29 cellular contexts compared by ENCODE assay signal in the genomic region with DNA sequence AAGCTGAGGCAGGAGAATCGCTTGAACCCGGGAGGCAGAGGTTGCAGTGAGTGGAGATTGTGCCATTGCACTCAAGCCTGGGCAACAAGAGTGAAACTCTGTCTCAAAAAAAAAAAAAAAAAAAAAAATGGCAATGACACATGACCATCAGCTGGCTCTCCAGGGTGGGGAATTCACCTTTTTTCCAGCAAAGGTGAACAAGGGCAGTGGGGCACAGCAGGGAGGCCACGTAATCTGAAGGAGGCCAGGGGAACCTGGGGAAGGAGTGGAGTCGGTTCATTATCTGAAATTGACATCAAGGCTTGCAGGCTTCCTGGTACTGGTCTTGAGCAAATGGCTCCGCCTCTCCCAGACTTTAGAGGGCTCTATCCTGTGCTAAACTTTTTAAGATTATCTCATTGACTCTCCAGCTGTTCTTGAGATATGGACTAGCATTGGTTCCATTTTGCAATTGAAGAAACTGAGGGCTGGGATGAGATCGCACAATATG. TPM values are rescaled to one million over a fixed set of nuclear protein-coding genes. Genes with fewer than 3 reads are reported as not detected.
DNase-seq lines count a peak whose midpoint lies in the region; ATAC-seq and TF ChIP-seq lines count a peak whose summit lies in the region.
"Had no signal": no experiment of that assay in that cellular context is flagged by ENCODE, and none has a peak within 500 bp of the region (broad histone marks: within the 10 kb centered on the region; RNA-seq: fewer than 3 reads in every experiment).

No MANE protein-coding gene starts in this region.

- ATAC-seq in activated T-helper 17 cell treated with anti-CD3 and anti-CD28 coated beads, Interleukin-2, amount 50 U/mL, for 72 hours (replicated peaks): peak; percentile 58
- ATAC-seq: activated CD8-positive, alpha-beta memory T cell treated with anti-CD3 and anti-CD28 coated beads, Interleukin-2, amount 10 ng/mL, durations not matched to agents 7 days and 5 days; activated T-cell treated with anti-CD3 and anti-CD28 coated beads, Interleukin-2, amount 50 U/mL, for 72 hours; effector memory CD8-positive, alpha-beta T cell; esophagus mucosa; foreskin keratinocyte; heart right ventricle; left cardiac atrium had no signal

- no peak overlapping the region for H3K4me3 ChIP-seq in NB4 (ENCODE audit: low read depth, low read length)
- H3K4me3 ChIP-seq: colonic mucosa, heart right ventricle, MG63, sigmoid colon, transverse colon had no signal

- no peak overlapping the region for H3K27ac Mint-ChIP-seq in activated T-helper 17 cell treated with anti-CD3 and anti-CD28 coated beads, Interleukin-2, amount 50 U/mL, for 72 hours
- H3K27ac Mint-ChIP-seq: activated CD8-positive, alpha-beta memory T cell treated with anti-CD3 and anti-CD28 coated beads, Interleukin-2, amount 10 ng/mL, durations not matched to agents 7 days and 5 days; activated naive CD4-positive, alpha-beta T cell treated with anti-CD3 and anti-CD28 coated beads, Interleukin-2, amount 10 ng/mL, durations not matched to agents 7 days and 5 days; activated T-cell treated with anti-CD3 and anti-CD28 coated beads, Interleukin-2, amount 50 U/mL, for 72 hours; CD4-positive, alpha-beta memory T cell; effector memory CD8-positive, alpha-beta T cell; progenitor cell of endocrine pancreas had no signal

- no peaks in the 10 kb centered on the region for H3K27me3 Mint-ChIP-seq in activated T-helper 17 cell treated with anti-CD3 and anti-CD28 coated beads, Interleukin-2, amount 50 U/mL, for 72 hours
- H3K27me3 Mint-ChIP-seq: activated CD8-positive, alpha-beta memory T cell treated with anti-CD3 and anti-CD28 coated beads, Interleukin-2, amount 10 ng/mL, durations not matched to agents 7 days and 5 days; effector memory CD8-positive, alpha-beta T cell had no signal

- TF ChIP-seq CTCF in NB4 (IDR thresholded peaks at IDR 0.05; ENCODE audit: low read depth, low read length): no peak

- no peaks in the 10 kb centered on the region for H3K4me1 Mint-ChIP-seq in activated T-helper 17 cell treated with anti-CD3 and anti-CD28 coated beads, Interleukin-2, amount 50 U/mL, for 72 hours

- no peak for TF ChIP-seq POLR2A in NB4 (IDR thresholded peaks at IDR 0.05; ENCODE audit: extremely low read depth, insufficient read length)

- DNase-seq in DMS53 (lab: John Stamatoyannopoulos, UW): peak; percentile 18
- no peak for DNase-seq in DMS53 treated with DMSO at 0.1 percent for 48 hours (lab: John Stamatoyannopoulos, UW; ENCODE audit: unreplicated experiment)
- peak; percentile 1 for DNase-seq in AG08396 (ENCODE audit: low spot score)
- DNase-seq in NB4 (ENCODE audit: low read depth): peak; percentile 51
- DNase-seq in NCI-H774 (lab: John Stamatoyannopoulos, UW): no peak
- DNase-seq in HT-29 (ENCODE audit: low spot score): no peak
- no peak for DNase-seq in DMS79 (lab: John Stamatoyannopoulos, UW)
- DNase-seq: 8988T; activated CD8-positive, alpha-beta memory T cell treated with anti-CD3 and anti-CD28 coated beads, Interleukin-2, amount 10 ng/mL, durations not matched to agents 7 days and 5 days; activated naive CD4-positive, alpha-beta T cell treated with anti-CD3 and anti-CD28 coated beads, Interleukin-2, amount 10 ng/mL, durations not matched to agents 7 days and 5 days; activated T-cell treated with anti-CD3 and anti-CD28 coated beads, Interleukin-2, amount 50 U/mL, for 72 hours; AML-193; amygdala; CD4-positive, alpha-beta memory T cell; colonic mucosa; effector memory CD8-positive, alpha-beta T cell; foreskin keratinocyte; HCEC 1CT; heart right ventricle; left cardiac atrium; mammary epithelial cell; MG63; NCI-H187; NCI-H524 treated with DMSO at 0.1 percent for 48 hours; sigmoid colon; transverse colon had no signal

- no peaks in the 10 kb centered on the region for H3K9me3 Mint-ChIP-seq in activated T-helper 17 cell treated with anti-CD3 and anti-CD28 coated beads, Interleukin-2, amount 50 U/mL, for 72 hours
- H3K9me3 Mint-ChIP-seq: activated naive CD4-positive, alpha-beta T cell treated with anti-CD3 and anti-CD28 coated beads, Interleukin-2, amount 10 ng/mL, durations not matched to agents 7 days and 5 days; activated T-cell treated with anti-CD3 and anti-CD28 coated beads, Interleukin-2, amount 50 U/mL, for 72 hours; CD4-positive, alpha-beta memory T cell; effector memory CD8-positive, alpha-beta T cell had no signal

- no peaks in the 10 kb centered on the region for H3K36me3 Mint-ChIP-seq in activated T-helper 17 cell treated with anti-CD3 and anti-CD28 coated beads, Interleukin-2, amount 50 U/mL, for 72 hours (ENCODE audit: low read depth)
- H3K36me3 Mint-ChIP-seq: activated naive CD4-positive, alpha-beta T cell treated with anti-CD3 and anti-CD28 coated beads, Interleukin-2, amount 10 ng/mL, durations not matched to agents 7 days and 5 days; CD4-positive, alpha-beta memory T cell had no signal

- no peak overlapping the region for H3K4me3 Mint-ChIP-seq in activated T-helper 17 cell treated with anti-CD3 and anti-CD28 coated beads, Interleukin-2, amount 50 U/mL, for 72 hours
- H3K4me3 Mint-ChIP-seq: activated CD8-positive, alpha-beta memory T cell treated with anti-CD3 and anti-CD28 coated beads, Interleukin-2, amount 10 ng/mL, durations not matched to agents 7 days and 5 days; activated naive CD4-positive, alpha-beta T cell treated with anti-CD3 and anti-CD28 coated beads, Interleukin-2, amount 10 ng/mL, durations not matched to agents 7 days and 5 days; activated T-cell treated with anti-CD3 and anti-CD28 coated beads, Interleukin-2, amount 50 U/mL, for 72 hours; CD4-positive, alpha-beta memory T cell; effector memory CD8-positive, alpha-beta T cell had no signal

RNA-seq across cellular contexts. Expression of a gene that starts 28.1 kb away (rescaled TPM):
- total RNA-seq in activated T-helper 17 cell treated with anti-CD3 and anti-CD28 coated beads, Interleukin-2, amount 50 U/mL, for 72 hours: 10 to 100 TPM; 71.5 to 99.6 TPM
- 99.5 and 114 TPM in 2 replicates for total RNA-seq in HT-29 (2014; rRNA removed; shearing (Covaris generic))

RNA-seq across cellular contexts. Expression of a gene that starts 42.2 kb away (rescaled TPM):
- total RNA-seq in activated T-helper 17 cell treated with anti-CD3 and anti-CD28 coated beads, Interleukin-2, amount 50 U/mL, for 72 hours: under 1 TPM in 1 of 2 donors, not detected in 1; 0.11 TPM
- total RNA-seq in HT-29 (2014; rRNA removed; shearing (Covaris generic)): not detected in 2 replicates
- total RNA-seq: colonic mucosa, progenitor cell of endocrine pancreas, sigmoid colon, transverse colon had no signal

RNA-seq across cellular contexts. Expression of a gene that starts 54.7 kb away (rescaled TPM):
- 1 to 10 TPM; 9.0 to 9.1 TPM for total RNA-seq in activated T-helper 17 cell treated with anti-CD3 and anti-CD28 coated beads, Interleukin-2, amount 50 U/mL, for 72 hours
- 0.16 and 0.36 TPM in 2 replicates for total RNA-seq in HT-29 (2014; rRNA removed; shearing (Covaris generic))

Comparison
In these comparisons a context has a peak if more than half of its experiments do, and no peak if none do; other contexts are left out.
1. DNase-seq: peak in DMS53 (single experiment), AG08396 (single experiment) and NB4 (single experiment); none in DMS53 treated with DMSO at 0.1 percent for 48 hours (single experiment), NCI-H774 (single experiment), HT-29 (single experiment) and DMS79 (single experiment).